8 cellular contexts compared by ENCODE assay signal in the genomic region with DNA sequence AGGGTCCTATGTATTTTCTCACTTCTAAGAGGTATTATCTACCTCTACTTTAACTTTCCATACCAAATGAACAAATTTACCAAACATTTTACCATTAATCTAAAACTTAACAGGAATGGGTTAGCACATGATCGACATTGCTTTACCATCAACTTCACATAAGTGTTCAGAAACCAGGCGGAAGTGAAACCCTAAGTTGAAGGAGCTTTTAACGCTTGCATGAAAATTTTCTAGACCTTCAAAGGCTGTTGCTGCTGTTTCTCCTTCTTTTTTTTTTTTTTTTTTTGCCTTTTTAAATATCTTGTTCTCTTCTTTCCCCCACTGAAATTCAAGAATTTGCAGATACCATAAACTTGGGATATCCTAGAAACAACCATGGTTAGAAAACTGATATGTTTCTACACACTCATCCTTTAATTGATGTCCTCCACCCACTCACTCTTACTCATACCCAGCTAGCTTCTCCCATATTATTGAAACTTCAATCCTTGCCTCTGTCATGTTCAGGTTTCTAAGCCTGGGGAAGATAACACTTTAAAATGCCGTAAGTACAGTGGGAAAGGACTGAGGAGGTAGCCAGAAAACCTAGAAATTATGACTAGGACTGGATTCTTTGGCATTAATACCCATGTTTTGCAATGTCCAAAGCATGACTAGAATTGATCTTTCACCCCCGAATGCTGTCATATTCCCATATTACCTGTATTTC.
DNase-seq lines count a peak whose midpoint lies in the region; ATAC-seq and TF ChIP-seq lines count a peak whose summit lies in the region.
"Had no signal": no experiment of that assay in that cellular context is flagged by ENCODE, and none has a peak within 500 bp of the region (broad histone marks: within the 10 kb centered on the region; RNA-seq: fewer than 3 reads in every experiment).

No MANE protein-coding gene starts in this region.

- peak; percentile 66 for DNase-seq in skeletal muscle cell (ENCODE audit: low read depth)
- DNase-seq in NCI-H524 treated with DMSO at 0.1 percent for 48 hours (lab: John Stamatoyannopoulos, UW) = no peak
- no peak for DNase-seq in NCI-H1436 treated with DMSO at 0.1 percent for 48 hours (lab: John Stamatoyannopoulos, UW)
- no peak for DNase-seq in NCI-H82 (lab: John Stamatoyannopoulos, UW)

- H3K36me3 ChIP-seq in SU-DHL-6 (ENCODE audit: low read length) = no peaks in the 10 kb centered on the region
- H3K36me3 ChIP-seq: suprapubic skin had no signal

- no peaks in the 10 kb centered on the region for H3F3A ChIP-seq in SU-DHL-6 (ENCODE audit: insufficient read depth)

- no peaks in the 10 kb centered on the region for H3K9me3 ChIP-seq in SU-DHL-6 (ENCODE audit: insufficient read depth, low read length)
- H3K9me3 ChIP-seq: suprapubic skin had no signal

- H3K9me2 ChIP-seq in SU-DHL-6 (replicated peaks; ENCODE audit: insufficient read depth, low read length) = no peaks in the 10 kb centered on the region

- H3K4me3 ChIP-seq in SU-DHL-6 (ENCODE audit: insufficient read depth, low read length, poor library complexity, severe bottlenecking) (peak overlapping the region; percentile 37), skeletal muscle cell (ENCODE audit: low read depth, low read length) (no peak overlapping the region)
- H3K4me3 ChIP-seq: suprapubic skin had no signal

- ATAC-seq in GM18873 (IDR thresholded peaks at IDR 0.05; ENCODE audit: low FRiP score, unreplicated experiment) (peak; percentile 56), HG02798 (IDR thresholded peaks at IDR 0.05; ENCODE audit: poor library complexity, unreplicated experiment) (peak; percentile 83)

- peaks cover 10% of the 10 kb centered on the region; the same call in 1 of the 2 replicates for H3K79me2 ChIP-seq in SU-DHL-6 (ENCODE audit: insufficient read depth, low read length)

- TF ChIP-seq CTCF in SU-DHL-6 (IDR thresholded peaks at IDR 0.05; ENCODE audit: insufficient read depth, low read length, poor library complexity, severe bottlenecking) = no peak

- peak overlapping the region; percentile 74 for H3K4me2 ChIP-seq in SU-DHL-6 (ENCODE audit: low read depth, low read length, poor library complexity, severe bottlenecking)

- 0 out of 2 replicates have a peak, but pooled peaks cover 4% of the 10 kb centered on the region for H4K20me1 ChIP-seq in SU-DHL-6 (ENCODE audit: low read depth, low read length)

- H3K9ac ChIP-seq in SU-DHL-6 (ENCODE audit: low read length) = no peak overlapping the region

- peak overlapping the region; percentile 32 for H3K27ac ChIP-seq in SU-DHL-6 (ENCODE audit: low read depth, low read length)

- H3K27me3 ChIP-seq in SU-DHL-6 (ENCODE audit: low read length) = no peaks in the 10 kb centered on the region
- H3K27me3 ChIP-seq: suprapubic skin had no signal

- H2AFZ ChIP-seq in SU-DHL-6 (ENCODE audit: low read depth, low read length, severe bottlenecking) = peak overlapping the region; percentile 79
